In genomic region chr16:10202650-10203049, GRCh38 we compare ENCODE assay signal across 1 cellular context.
TF ChIP-seq lines count a peak whose summit lies in the region.

No MANE protein-coding gene starts in this region.

TF ChIP-seq in GM23338, 12 proteins besides CTCF, POLR2A, EP300 and RAD21 (continued from another document):
- TF ChIP-seq REST (IDR thresholded peaks at IDR 0.05; ENCODE audit: unreplicated experiment) (no peak), STAT1 (IDR thresholded peaks at IDR 0.05; ENCODE audit: unreplicated experiment) (no peak), ZNF462 (CRISPR knock-in tag; IDR thresholded peaks at IDR 0.05) (no peak), CREB1 (CRISPR knock-in tag; IDR thresholded peaks at IDR 0.05; ENCODE audit: low read depth) (no peak), NANOG (IDR thresholded peaks at IDR 0.05; ENCODE audit: borderline replicate concordance) (no peak), ZNF114 (CRISPR knock-in tag; IDR thresholded peaks at IDR 0.05) (no peak), POLR2AphosphoS5 (IDR thresholded peaks at IDR 0.05; ENCODE audit: low read depth) (no peak), ZNF331 (CRISPR knock-in tag; IDR thresholded peaks at IDR 0.05; ENCODE audit: low read depth) (no peak)
- TF ChIP-seq, protein P1, sequence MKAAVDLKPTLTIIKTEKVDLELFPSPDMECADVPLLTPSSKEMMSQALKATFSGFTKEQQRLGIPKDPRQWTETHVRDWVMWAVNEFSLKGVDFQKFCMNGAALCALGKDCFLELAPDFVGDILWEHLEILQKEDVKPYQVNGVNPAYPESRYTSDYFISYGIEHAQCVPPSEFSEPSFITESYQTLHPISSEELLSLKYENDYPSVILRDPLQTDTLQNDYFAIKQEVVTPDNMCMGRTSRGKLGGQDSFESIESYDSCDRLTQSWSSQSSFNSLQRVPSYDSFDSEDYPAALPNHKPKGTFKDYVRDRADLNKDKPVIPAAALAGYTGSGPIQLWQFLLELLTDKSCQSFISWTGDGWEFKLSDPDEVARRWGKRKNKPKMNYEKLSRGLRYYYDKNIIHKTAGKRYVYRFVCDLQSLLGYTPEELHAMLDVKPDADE (IDR thresholded peaks at IDR 0.05), result no peak
